In the genomic region with DNA sequence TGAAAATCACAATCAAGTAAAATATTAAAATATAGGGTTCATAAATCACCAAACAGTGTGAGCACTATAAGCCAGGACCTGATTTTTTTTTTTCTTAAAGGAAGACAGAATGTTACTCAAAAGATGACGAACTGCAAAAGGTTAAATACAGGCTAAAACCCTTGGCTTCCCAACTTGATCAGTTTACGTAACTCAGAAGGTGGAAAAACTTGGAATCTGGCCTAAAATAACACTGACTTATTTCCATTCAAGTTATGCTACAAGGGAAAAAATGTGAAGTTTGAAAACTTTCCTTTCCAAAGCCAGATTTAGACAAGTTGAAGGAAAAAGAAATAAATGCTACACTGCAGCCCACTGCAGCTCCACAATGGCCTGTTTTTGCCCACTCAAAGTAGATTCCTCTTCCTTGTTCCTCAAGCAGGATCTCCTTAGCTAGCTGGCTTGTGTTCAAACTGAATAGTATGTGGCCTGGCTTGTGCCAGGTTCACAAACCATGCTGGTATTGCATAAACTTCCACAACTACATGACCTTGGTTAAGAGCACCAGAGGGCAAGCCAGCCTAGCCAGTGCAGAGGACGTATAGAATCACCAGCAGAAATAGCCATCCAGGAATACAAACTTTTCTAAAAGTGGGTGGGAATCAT, we compare ENCODE assay signal across 9 cellular contexts.
DNase-seq lines count a peak whose midpoint lies in the region; ATAC-seq and TF ChIP-seq lines count a peak whose summit lies in the region.
"Had no signal": no experiment of that assay in that cellular context is flagged by ENCODE, and none has a peak within 500 bp of the region (broad histone marks: within the 10 kb centered on the region; RNA-seq: fewer than 3 reads in every experiment).

No MANE protein-coding gene starts in this region.

- peaks cover 2% of the 10 kb centered on the region for H3K27me3 Mint-ChIP-seq in glutamatergic neuron (ENCODE audit: unreplicated experiment)

- H3K79me1 ChIP-seq in neuronal stem cell (ENCODE audit: low read depth, low read length), result no peaks in the 10 kb centered on the region

- H2BK120ac ChIP-seq in neuronal stem cell (ENCODE audit: low read depth, low read length), result no peak overlapping the region

- ATAC-seq in psoas muscle (peak; percentile 43 to 74 (median 65)), HG02642 (IDR thresholded peaks at IDR 0.05; ENCODE audit: poor library complexity, unreplicated experiment) (no peak), HG02970 (IDR thresholded peaks at IDR 0.05; ENCODE audit: low FRiP score, unreplicated experiment) (no peak)

- no peak overlapping the region for H3K23ac ChIP-seq in neuronal stem cell (ENCODE audit: low read depth, low read length, poor library complexity)

- H3K9me3 Mint-ChIP-seq in glutamatergic neuron (ENCODE audit: unreplicated experiment), result peaks cover 2% of the 10 kb centered on the region

- H2AK5ac ChIP-seq in neuronal stem cell (ENCODE audit: low read depth, low read length), result no peak overlapping the region

- H3K4me1 ChIP-seq in adrenal gland (replicated peaks in 1 of 2) (peaks cover 37 to 57% of the 10 kb centered on the region in 2 donors), psoas muscle (peaks cover 53% of the 10 kb centered on the region), neuronal stem cell (ENCODE audit: control insufficient read depth in 2 of 2, insufficient read depth in 1 of 2, low read depth in 1 of 2, low read length in 2 of 2) (peaks cover 0 to 3% of the 10 kb centered on the region in 2 donors)

- H2AFZ ChIP-seq in neuronal stem cell (ENCODE audit: low read length), result no peak overlapping the region

- peaks cover 10% of the 10 kb centered on the region for H3K4me1 Mint-ChIP-seq in glutamatergic neuron (ENCODE audit: low read depth, unreplicated experiment)

- TF ChIP-seq CTCF in adrenal gland (IDR thresholded peaks at IDR 0.05), result no peak
- no peak for TF ChIP-seq CTCF in glutamatergic neuron (IDR thresholded peaks at IDR 0.05; ENCODE audit: partially characterized antibody, unreplicated experiment)
- TF ChIP-seq CTCF in psoas muscle (IDR thresholded peaks at IDR 0.05), result no peak

- no peak overlapping the region for H3K4me2 ChIP-seq in neuronal stem cell (ENCODE audit: insufficient read depth, low read length, poor library complexity, severe bottlenecking)

- intact Hi-C loops in adrenal gland (cut with DNase I) (no loop called here), psoas muscle (cut with DNase I) (no loop called here)

- no peak for TF ChIP-seq POLR2A in adrenal gland (IDR thresholded peaks at IDR 0.05)

- H2BK5ac ChIP-seq in neuronal stem cell (ENCODE audit: low read length), result no peak overlapping the region

- no peaks in the 10 kb centered on the region for H3K27me3 ChIP-seq in adrenal gland
- H3K27me3 ChIP-seq in psoas muscle (ENCODE audit: insufficient read depth in 3 of 3, low read length in 2 of 3), result no peaks in the 10 kb centered on the region
- H3K27me3 ChIP-seq in neuronal stem cell (ENCODE audit: control insufficient read depth in 3 of 3, insufficient read depth in 3 of 3, low read depth in 1 of 3, low read length in 3 of 3), result peaks cover 0 to 2% (median 0%) of the 10 kb centered on the region in 3 experiments

- no peak overlapping the region for H3K18ac ChIP-seq in neuronal stem cell (ENCODE audit: low read length)

- H3K9me3 ChIP-seq in adrenal gland (replicated peaks in 1 of 3), result no peaks in the 10 kb centered on the region
- H3K9me3 ChIP-seq in psoas muscle, result no peaks in the 10 kb centered on the region
- no peaks in the 10 kb centered on the region for H3K9me3 ChIP-seq in neuronal stem cell (replicated peaks in 1 of 2; ENCODE audit: control insufficient read depth in 2 of 2, insufficient read depth in 1 of 2, low read depth in 1 of 2, low read length in 2 of 2)

- no peak overlapping the region for H2BK12ac ChIP-seq in neuronal stem cell (ENCODE audit: low read length)

- no peak overlapping the region for H2BK15ac ChIP-seq in neuronal stem cell (ENCODE audit: low read length)

- no peak overlapping the region for H4K8ac ChIP-seq in neuronal stem cell (ENCODE audit: low read depth, low read length)

- H3K27ac ChIP-seq in adrenal gland, result peak overlapping the region; percentile 68 to 86 (median 81)
- peak overlapping the region; percentile 56 for H3K27ac ChIP-seq in psoas muscle
- no peak overlapping the region for H3K27ac ChIP-seq in neuronal stem cell (replicated peaks; ENCODE audit: low read length)

- 9 to 41% (median 16%) methylated on average over 2 to 3 of the region's 3 CpGs for WGBS in adrenal gland, 4 donors
- 20 to 34% (median 23%) methylated on average over 3 of the region's 3 CpGs for WGBS in psoas muscle, 3 donors
- no CpG with 5 or more reads among the region's 3 CpGs for WGBS in neuronal stem cell (ENCODE audit: extremely low coverage in 2 of 2, insufficient read length in 2 of 2, insufficient replicate concordance in 1 of 2), 2 donors

- DNase-seq in ELR (ENCODE audit: low read depth), result peak; percentile 53
- peak in 6 of 7 donors; percentile 50 to 71 (median 55) for DNase-seq in adrenal gland
- no peak for DNase-seq in glutamatergic neuron
- DNase-seq in psoas muscle, result no peak
- no peak for DNase-seq in SIG-M5 treated with dmso at 0.1 percent for 504 hours (lab: John Stamatoyannopoulos, UW; ENCODE audit: unreplicated experiment)
- no peak for DNase-seq in neuronal stem cell (ENCODE audit: low spot score)
- DNase-seq: OCI-M1 had no signal

- no peak overlapping the region for H4K91ac ChIP-seq in neuronal stem cell (ENCODE audit: low read depth, low read length, poor library complexity)

- H3K4me3 ChIP-seq in adrenal gland, result no peak overlapping the region
- no peak overlapping the region for H3K4me3 ChIP-seq in psoas muscle
- no peak overlapping the region for H3K4me3 ChIP-seq in neuronal stem cell (ENCODE audit: low read length in 2 of 2)

- no peaks in the 10 kb centered on the region for H3K36me3 ChIP-seq in adrenal gland (replicated peaks in 1 of 2)
- no peaks in the 10 kb centered on the region for H3K36me3 ChIP-seq in psoas muscle (ENCODE audit: insufficient read depth in 1 of 2, low read depth in 1 of 2)
- no peaks in the 10 kb centered on the region for H3K36me3 ChIP-seq in neuronal stem cell (replicated peaks in 1 of 2; ENCODE audit: control insufficient read depth in 2 of 2, insufficient read depth in 2 of 2, low read length in 2 of 2)

- no peaks in the 10 kb centered on the region for H3K36me3 Mint-ChIP-seq in glutamatergic neuron (ENCODE audit: unreplicated experiment)

- H3K9ac ChIP-seq in neuronal stem cell (ENCODE audit: low read depth, low read length, poor library complexity), result no peak overlapping the region

- no peak overlapping the region for H3K4ac ChIP-seq in neuronal stem cell (ENCODE audit: low read length)

- H3K27ac Mint-ChIP-seq in glutamatergic neuron (ENCODE audit: unreplicated experiment), result peak overlapping the region; percentile 45

- no peak overlapping the region for H3K14ac ChIP-seq in neuronal stem cell (ENCODE audit: low read length)

- H3K4me3 Mint-ChIP-seq in glutamatergic neuron (ENCODE audit: unreplicated experiment), result no peak overlapping the region

Comparison
In these comparisons a context has a peak if more than half of its experiments do, and no peak if none do; other contexts are left out.
1. DNase-seq: peak in ELR (single experiment) and adrenal gland (6 of 7); none in glutamatergic neuron (single experiment), psoas muscle (0 of 2), SIG-M5 treated with dmso at 0.1 percent for 504 hours (single experiment) and neuronal stem cell (single experiment).
2. ATAC-seq: peak in psoas muscle (4 of 4); none in HG02642 (single experiment) and HG02970 (single experiment).